ENCODE assay signal across 13 cellular contexts in the genomic region with DNA sequence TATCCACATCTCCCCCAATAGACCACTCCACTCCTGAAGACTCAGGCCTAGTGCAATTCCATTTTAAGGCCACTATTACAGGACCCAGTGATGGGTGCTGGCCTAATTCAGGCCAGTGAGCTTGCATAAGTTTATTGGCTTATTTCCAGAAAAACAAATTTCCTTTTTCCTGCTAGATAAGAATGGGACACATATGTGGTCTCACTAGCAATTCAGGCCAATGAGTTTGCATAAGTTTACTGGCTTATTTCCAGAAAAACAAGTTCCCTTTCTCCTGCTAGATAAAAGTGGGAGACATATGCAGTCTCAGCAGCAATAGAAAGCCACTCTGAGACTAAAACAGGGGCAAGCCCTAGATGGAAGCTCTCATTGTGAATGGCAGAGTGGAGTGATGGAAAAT. TPM values are rescaled to one million over a fixed set of nuclear protein-coding genes. Genes with fewer than 3 reads are reported as not detected.
A peak's percentile ranks its signal among the peaks of the same experiment; 100 is the strongest.
DNase-seq lines count a peak whose midpoint lies in the region; ATAC-seq and TF ChIP-seq lines count a peak whose summit lies in the region.
"Had no signal": no experiment of that assay in that cellular context is flagged by ENCODE, and none has a peak within 500 bp of the region (broad histone marks: within the 10 kb centered on the region; RNA-seq: fewer than 3 reads in every experiment).

No MANE protein-coding gene starts in this region.

- H3K9me2 ChIP-seq in GM23248 (ENCODE audit: insufficient read depth) = no peaks in the 10 kb centered on the region

- no peaks in the 10 kb centered on the region for H3K79me2 ChIP-seq in GM23248 (ENCODE audit: insufficient read depth)

- TF ChIP-seq EP300 in gastroesophageal sphincter (IDR thresholded peaks at IDR 0.05) = no peak

- no peaks in the 10 kb centered on the region for H3K9me3 ChIP-seq in GM23248 (ENCODE audit: low read depth)
- H3K9me3 ChIP-seq in adipocyte (ENCODE audit: control insufficient read depth, low read length) = peaks cover 4% of the 10 kb centered on the region
- no peaks in the 10 kb centered on the region for H3K9me3 ChIP-seq in gastroesophageal sphincter
- H3K9me3 ChIP-seq in gastrocnemius medialis = no peaks in the 10 kb centered on the region

- H3K4me1 Mint-ChIP-seq in nephron progenitor cell = peaks cover 7% of the 10 kb centered on the region

- H3K27me3 Mint-ChIP-seq in nephron progenitor cell (ENCODE audit: low read depth, poor library complexity) = peaks cover 4% of the 10 kb centered on the region

- no peaks in the 10 kb centered on the region for H4K20me1 ChIP-seq in GM23248 (ENCODE audit: insufficient read depth)

- intact Hi-C loops in gastrocnemius medialis (cut with DNase I; ENCODE audit: low total_unique reads) = no loop called here

- H3K4me3 ChIP-seq in GM23248 (no peak overlapping the region), adipocyte (ENCODE audit: low read length) (peak overlapping the region; percentile 3), gastroesophageal sphincter (no peak overlapping the region), gastrocnemius medialis (no peak overlapping the region)

- in situ Hi-C loops in GM23248 (cut with MboI) = loop anchor here (10.0 kb wide), 1 partner anchor 408 kb away; no protein-coding TSS in a partner anchor
- in situ Hi-C loops in gastrocnemius medialis (cut with MboI; ENCODE audit: low sequenced_read_pairs in 4 of 4) = loop anchor here in 3 of 4 donors (10.0 kb wide), 3 partner anchors 122 to 562 kb away; no protein-coding TSS in a partner anchor

- H2AFZ ChIP-seq in GM23248 = no peak overlapping the region

- H3K36me3 ChIP-seq in GM23248 (ENCODE audit: low read depth) (no peaks in the 10 kb centered on the region), adipocyte (ENCODE audit: control insufficient read depth, insufficient read depth, low read length, severe bottlenecking) (no peaks in the 10 kb centered on the region), gastroesophageal sphincter (no peaks in the 10 kb centered on the region), gastrocnemius medialis (no peaks in the 10 kb centered on the region)

- H3K4me1 ChIP-seq in GM23248 (ENCODE audit: insufficient read depth) (peaks cover 89% of the 10 kb centered on the region), adipocyte (ENCODE audit: control insufficient read depth, insufficient read depth, low read length) (peaks cover 84% of the 10 kb centered on the region), gastroesophageal sphincter (peaks cover 35 to 71% (median 46%) of the 10 kb centered on the region in 3 donors), gastrocnemius medialis (peaks cover 27 to 37% of the 10 kb centered on the region in 2 donors)

- ATAC-seq in gastroesophageal sphincter (peak; percentile 46), gastrocnemius medialis (peak in 1 of 2 donors; percentile 2)

- no peak overlapping the region for H3K4me3 Mint-ChIP-seq in nephron progenitor cell
- H3K4me3 Mint-ChIP-seq: activated naive CD8-positive, alpha-beta T cell treated with anti-CD3 and anti-CD28 coated beads, Interleukin-2, amount 10 ng/mL, durations not matched to agents 7 days and 5 days had no signal

- H3K27me3 ChIP-seq in GM23248 (replicated peaks; ENCODE audit: insufficient read depth) = no peaks in the 10 kb centered on the region
- H3K27me3 ChIP-seq in adipocyte (replicated peaks; ENCODE audit: control insufficient read depth, insufficient read depth, low read length) = no peaks in the 10 kb centered on the region
- H3K27me3 ChIP-seq in gastroesophageal sphincter = no peaks in the 10 kb centered on the region
- no peaks in the 10 kb centered on the region for H3K27me3 ChIP-seq in gastrocnemius medialis

- no peak overlapping the region for H3K9ac ChIP-seq in GM23248
- peak overlapping the region; percentile 83 for H3K9ac ChIP-seq in adipocyte (ENCODE audit: low read length)

- peaks cover 5% of the 10 kb centered on the region for H3K9me3 Mint-ChIP-seq in nephron progenitor cell
- H3K9me3 Mint-ChIP-seq: activated naive CD8-positive, alpha-beta T cell treated with anti-CD3 and anti-CD28 coated beads, Interleukin-2, amount 10 ng/mL, durations not matched to agents 7 days and 5 days had no signal

- H3F3A ChIP-seq in GM23248 (ENCODE audit: insufficient read depth) = peaks cover 73% of the 10 kb centered on the region

- DNase-seq in GM23248 = peak; percentile 24
- peak; percentile 47 for DNase-seq in adipocyte (ENCODE audit: low read depth)
- no peak for DNase-seq in gastrocnemius medialis
- no peak for DNase-seq in activated CD8-positive, alpha-beta memory T cell treated with anti-CD3 and anti-CD28 coated beads for 24 hours
- DNase-seq in nephron progenitor cell = no peak
- DNase-seq in GOT3 (lab: John Stamatoyannopoulos, UW) = no peak
- no peak for DNase-seq in amniotic stem cell (lab: John Stamatoyannopoulos, UW)
- DNase-seq: activated naive CD8-positive, alpha-beta T cell treated with anti-CD3 and anti-CD28 coated beads, Interleukin-2, amount 10 ng/mL, durations not matched to agents 7 days and 5 days; islet precursor cell; NCI-H1105; stimulated activated CD4-positive, alpha-beta T cell treated with anti-CD3 and anti-CD28 coated beads, Interleukin-4, amount 100 ng/mL, for 24 hours; T-helper 2 cell had no signal

- H3K27ac Mint-ChIP-seq in nephron progenitor cell = no peak overlapping the region
- H3K27ac Mint-ChIP-seq: activated naive CD8-positive, alpha-beta T cell treated with anti-CD3 and anti-CD28 coated beads, Interleukin-2, amount 10 ng/mL, durations not matched to agents 7 days and 5 days had no signal

- H3K4me2 ChIP-seq in GM23248 (ENCODE audit: unreplicated experiment) = no peak overlapping the region

- no peaks in the 10 kb centered on the region for H3K36me3 Mint-ChIP-seq in nephron progenitor cell (ENCODE audit: low read depth)
- H3K36me3 Mint-ChIP-seq: activated naive CD8-positive, alpha-beta T cell treated with anti-CD3 and anti-CD28 coated beads, Interleukin-2, amount 10 ng/mL, durations not matched to agents 7 days and 5 days had no signal

- TF ChIP-seq POLR2A in gastroesophageal sphincter (IDR thresholded peaks at IDR 0.05) (no peak), gastrocnemius medialis (IDR thresholded peaks at IDR 0.05) (no peak)

- no peak overlapping the region for H3K27ac ChIP-seq in GM23248
- peak overlapping the region; percentile 71 to 86 (median 77) for H3K27ac ChIP-seq in gastroesophageal sphincter
- peak overlapping the region; percentile 27 to 55 (median 40) for H3K27ac ChIP-seq in gastrocnemius medialis

- TF ChIP-seq CTCF in gastroesophageal sphincter (IDR thresholded peaks at IDR 0.05) (peak in 1 of 4 experiments; percentile 13), gastrocnemius medialis (IDR thresholded peaks at IDR 0.05 in 4 of 5, conservative IDR thresholded peaks at IDR 0.05 in 1 of 5) (no peak), nephron progenitor cell (IDR thresholded peaks at IDR 0.05) (no peak)

RNA-seq across cellular contexts. Expression of a gene that starts 22.4 kb away (rescaled TPM):
- total RNA-seq in GM23248 (2014; rRNA removed; shearing (Covaris generic)) = 537 and 551 TPM in 2 replicates
- 451 and 460 TPM in 2 replicates for polyA plus RNA-seq in GM23248 (2016; fragmentation: Nextera tagmentation; extraction: Ambion mirVana)
- total RNA-seq in gastroesophageal sphincter (100 to 1,000 TPM in 1 of 4 donors, 10 to 100 TPM in 3; 36.3 to 108 (median 81.8) TPM), gastrocnemius medialis (100 to 1,000 TPM in 1 of 4 donors, 10 to 100 TPM in 3; 40.4 to 194 (median 57.7) TPM)

RNA-seq across cellular contexts. Expression of a gene that starts 33.2 kb away (rescaled TPM):
- 32.7 and 42.7 TPM in 2 replicates for total RNA-seq in GM23248 (2014; rRNA removed; shearing (Covaris generic))
- polyA plus RNA-seq in GM23248 (2016; fragmentation: Nextera tagmentation; extraction: Ambion mirVana) = 18.8 and 21.9 TPM in 2 replicates
- total RNA-seq in gastroesophageal sphincter (10 to 100 TPM; 52.8 to 87.9 (median 62.4) TPM), gastrocnemius medialis (10 to 100 TPM; 19.3 to 28.1 (median 25.8) TPM)

Comparison
In these comparisons a context has a peak if more than half of its experiments do, and no peak if none do; other contexts are left out.
1. DNase-seq: peak in GM23248 (single experiment) and adipocyte (single experiment); none in gastrocnemius medialis (0 of 2), activated CD8-positive, alpha-beta memory T cell treated with anti-CD3 and anti-CD28 coated beads for 24 hours (single experiment), nephron progenitor cell (single experiment), GOT3 (single experiment) and amniotic stem cell (single experiment).